Comparison of ENCODE assay signal across 8 cellular contexts in the genomic region with DNA sequence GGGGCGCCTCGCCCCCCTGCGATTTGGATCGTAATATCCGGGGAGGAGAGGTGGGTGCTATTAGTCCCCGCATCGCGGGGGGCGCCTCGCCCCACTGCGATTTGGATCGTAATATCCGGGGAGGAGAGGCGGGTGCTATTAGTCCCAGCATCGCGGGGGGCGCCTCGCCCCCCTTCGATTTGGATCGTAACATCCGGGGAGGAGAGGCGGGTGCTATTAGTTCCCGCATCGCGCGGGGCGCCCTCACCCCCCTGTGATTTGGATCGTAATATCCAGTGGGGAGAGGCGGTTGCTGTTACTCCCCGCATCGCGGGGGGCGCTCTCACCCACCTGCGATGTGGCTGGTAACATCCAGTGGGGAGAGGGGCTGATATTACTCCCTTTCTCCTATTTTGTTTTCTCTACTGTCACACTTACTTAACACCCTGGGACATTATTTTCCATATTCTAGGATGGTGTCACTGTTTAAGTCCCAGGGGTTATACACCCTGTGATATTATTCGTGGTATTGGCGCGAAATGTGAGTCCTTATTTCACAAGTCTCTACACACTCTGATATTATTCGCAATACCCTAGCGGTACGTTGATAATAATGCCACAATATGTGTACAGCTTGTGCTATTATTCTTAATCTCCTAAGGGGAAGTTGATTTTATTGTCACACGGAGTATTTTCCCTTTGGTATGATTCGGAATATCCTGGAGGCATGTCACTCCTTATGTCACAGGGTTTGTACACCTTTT. TPM values are rescaled to one million over a fixed set of nuclear protein-coding genes. Genes with fewer than 3 reads are reported as not detected.
A peak's percentile ranks its signal among the peaks of the same experiment; 100 is the strongest.
DNase-seq lines count a peak whose midpoint lies in the region; ATAC-seq and TF ChIP-seq lines count a peak whose summit lies in the region.

No MANE protein-coding gene starts in this region.

- WGBS in stomach, 5 donors, result 18 to 29% (median 20%) methylated on average over 30 to 42 of the region's 42 CpGs

- TF ChIP-seq CTCF in GM12872 (IDR thresholded peaks at IDR 0.05; ENCODE audit: insufficient read depth, low read depth, low read length), result peak; percentile 30; the same call in 2 of the 3 replicates
- peak in 2 of 7 experiments; percentile 12 to 17 for TF ChIP-seq CTCF in stomach (IDR thresholded peaks at IDR 0.05)

- peaks cover 0 to 18% (median 6%) of the 10 kb centered on the region in 3 donors for H3K27me3 ChIP-seq in stomach

- peaks cover 0 to 16% (median 5%) of the 10 kb centered on the region in 4 donors for H3K4me1 ChIP-seq in stomach

- ATAC-seq in GM19023 (IDR thresholded peaks at IDR 0.05; ENCODE audit: unreplicated experiment) (no peak), GM19351 (IDR thresholded peaks at IDR 0.05; ENCODE audit: unreplicated experiment) (no peak)

- H3K4me3 ChIP-seq in stomach, result peak overlapping the region in 3 of 4 donors; percentile 13 to 34 (median 25)

- intact Hi-C loops in stomach (cut with DNase I; ENCODE audit: low total_unique reads), result no loop called here

- TF ChIP-seq EP300 in stomach (IDR thresholded peaks at IDR 0.05), result no peak

- H3K36me3 ChIP-seq in stomach, result no peaks in the 10 kb centered on the region

- H3K9me3 ChIP-seq in stomach, result no peaks in the 10 kb centered on the region

- no peak for TF ChIP-seq POLR2A in stomach (IDR thresholded peaks at IDR 0.05)

- DNase-seq in NCI-H524 (lab: John Stamatoyannopoulos, UW) (peak; percentile 66 to 78), activated gamma-delta T cell treated with Interleukin-2 at 50 U/mL for 16 hours (peak; percentile 37), kidney tubule cell (ENCODE audit: low spot score) (peak; percentile 12), stomach (no peak), ureter (ENCODE audit: low spot score) (no peak)

- H3K27ac ChIP-seq in stomach, result no peak overlapping the region

RNA-seq across cellular contexts. Expression of gene ALDH3B2, which starts 57.8 kb away (rescaled TPM):
- total RNA-seq in stomach (under 1 TPM in 1 of 5 donors, not detected in 4; 0.89 TPM), ureter (85.9 TPM)
- 10 to 100 TPM in 1 of 3 donors, not detected in 2; 23.5 TPM for polyA plus RNA-seq in stomach

Comparison
In these comparisons a context has a peak if more than half of its experiments do, and no peak if none do; other contexts are left out.
1. DNase-seq: peak in NCI-H524 (2 of 2), activated gamma-delta T cell treated with Interleukin-2 at 50 U/mL for 16 hours (single experiment) and kidney tubule cell (single experiment); none in stomach (single experiment) and ureter (single experiment).
2. RNA of gene ALDH3B2, which starts 57.8 kb away (total RNA-seq): 85.9 TPM in ureter (single experiment); 0.89 TPM in stomach; every median in the first group is over 10 times any median in the second.